Comparison of ENCODE assay signal across 8 cellular contexts in genomic region chr2:218962859-218963492, GRCh38. TPM values are rescaled to one million over a fixed set of nuclear protein-coding genes. Genes with fewer than 3 reads are reported as not detected.
DNase-seq lines count a peak whose midpoint lies in the region; ATAC-seq and TF ChIP-seq lines count a peak whose summit lies in the region.

No MANE protein-coding gene starts in this region.

- H3K36me3 ChIP-seq in ES-I3 (ENCODE audit: insufficient read depth, low read length) (no peaks in the 10 kb centered on the region), mesodermal cell (ENCODE audit: control insufficient read depth, insufficient read depth, low read length) (no peaks in the 10 kb centered on the region)

- DNase-seq in NCI-H2081 treated with DMSO at 0.1 percent for 48 hours (lab: John Stamatoyannopoulos, UW), result peak; percentile 91
- peak; percentile 90 for DNase-seq in activated CD4-positive, alpha-beta T cell treated with anti-CD3 and anti-CD28 coated beads, Interleukin-2, amount 10 ng/mL, durations not matched to agents 24 days and 14 days
- peak; percentile 84 for DNase-seq in endothelial cell (ENCODE audit: low spot score)
- DNase-seq in substantia nigra (lab: John Stamatoyannopoulos, UW), result peak in 34 of 49 donors; percentile 1 to 94 (median 42)

- peak overlapping the region; percentile 89; the same call in 1 of the 2 replicates for H3K9ac ChIP-seq in ES-I3 (ENCODE audit: low read depth, low read length)

- intact Hi-C loops in activated CD4-positive, alpha-beta T cell treated with anti-CD3 and anti-CD28 coated beads, Interleukin-2, amount 10 ng/mL, durations not matched to agents 24 days and 14 days (cut with micrococcal nuclease), result loop anchor here (5.0 kb wide), 2 partner anchors 34 to 94 kb away; no protein-coding TSS in a partner anchor

- 0 to 1% methylated on average over 32 to 35 of the region's 42 CpGs for WGBS in mesodermal cell (ENCODE audit: insufficient coverage in 2 of 2), 2 experiments

- H3K27ac Mint-ChIP-seq in activated CD4-positive, alpha-beta T cell treated with anti-CD3 and anti-CD28 coated beads, Interleukin-2, amount 10 ng/mL, durations not matched to agents 24 days and 14 days, result no peak overlapping the region
- peak overlapping the region; percentile 75 for H3K27ac Mint-ChIP-seq in endothelial cell (ENCODE audit: unreplicated experiment)

- H3K4me1 Mint-ChIP-seq in activated CD4-positive, alpha-beta T cell treated with anti-CD3 and anti-CD28 coated beads, Interleukin-2, amount 10 ng/mL, durations not matched to agents 24 days and 14 days, result peaks cover 8% of the 10 kb centered on the region
- H3K4me1 Mint-ChIP-seq in endothelial cell (ENCODE audit: unreplicated experiment), result peaks cover 13% of the 10 kb centered on the region

- H3K27ac ChIP-seq in mesodermal cell (ENCODE audit: low read depth, low read length, severe bottlenecking) (peak overlapping the region; percentile 75), substantia nigra (ENCODE audit: low read depth, low read length, poor library complexity, severe bottlenecking) (no peak overlapping the region)

- peaks cover 7% of the 10 kb centered on the region for H3K9me3 Mint-ChIP-seq in activated CD4-positive, alpha-beta T cell treated with anti-CD3 and anti-CD28 coated beads, Interleukin-2, amount 10 ng/mL, durations not matched to agents 24 days and 14 days
- no peaks in the 10 kb centered on the region for H3K9me3 Mint-ChIP-seq in endothelial cell (ENCODE audit: unreplicated experiment)

- no peak for TF ChIP-seq CTCF in endothelial cell (IDR thresholded peaks at IDR 0.05; ENCODE audit: unreplicated experiment)

- peak overlapping the region; percentile 43 for H3K4me3 ChIP-seq in mesodermal cell (ENCODE audit: extremely low read depth, insufficient read depth, low read length, poor library complexity, severe bottlenecking)

- peaks cover 4% of the 10 kb centered on the region for H3K36me3 Mint-ChIP-seq in activated CD4-positive, alpha-beta T cell treated with anti-CD3 and anti-CD28 coated beads, Interleukin-2, amount 10 ng/mL, durations not matched to agents 24 days and 14 days (ENCODE audit: low read depth)
- H3K36me3 Mint-ChIP-seq in endothelial cell (ENCODE audit: low read depth, unreplicated experiment), result peaks cover 5% of the 10 kb centered on the region

- ATAC-seq in HG02973 (IDR thresholded peaks at IDR 0.05; ENCODE audit: unreplicated experiment) (no peak), HG02870 (IDR thresholded peaks at IDR 0.05; ENCODE audit: unreplicated experiment) (no peak)

- H3K4me3 Mint-ChIP-seq in activated CD4-positive, alpha-beta T cell treated with anti-CD3 and anti-CD28 coated beads, Interleukin-2, amount 10 ng/mL, durations not matched to agents 24 days and 14 days, result no peak overlapping the region
- no peak overlapping the region for H3K4me3 Mint-ChIP-seq in endothelial cell (ENCODE audit: unreplicated experiment)

- H3K4me1 ChIP-seq in ES-I3 (ENCODE audit: insufficient read depth, low read length) (peaks cover 17% of the 10 kb centered on the region), mesodermal cell (ENCODE audit: control insufficient read depth, insufficient read depth, low read length, poor library complexity, severe bottlenecking) (peaks cover 16% of the 10 kb centered on the region)

- H3K9me3 ChIP-seq in ES-I3 (ENCODE audit: control insufficient read depth, insufficient read depth, low read length) (no peaks in the 10 kb centered on the region), mesodermal cell (ENCODE audit: control insufficient read depth, low read length) (no peaks in the 10 kb centered on the region)

- peaks cover 62% of the 10 kb centered on the region for H3K27me3 Mint-ChIP-seq in activated CD4-positive, alpha-beta T cell treated with anti-CD3 and anti-CD28 coated beads, Interleukin-2, amount 10 ng/mL, durations not matched to agents 24 days and 14 days
- H3K27me3 Mint-ChIP-seq in endothelial cell (ENCODE audit: unreplicated experiment), result peaks cover 26% of the 10 kb centered on the region

RNA-seq across cellular contexts. Expression of gene CDK5R2, which starts 3.5 kb away (rescaled TPM):
- total RNA-seq in activated CD4-positive, alpha-beta T cell treated with anti-CD3 and anti-CD28 coated beads, Interleukin-2, amount 10 ng/mL, durations not matched to agents 24 days and 14 days, result not detected in 2 replicates
- total RNA-seq in endothelial cell (ENCODE audit: unreplicated experiment), result 0.13 TPM
- 0.74 TPM for polyA plus RNA-seq in mesodermal cell (2013, experiment 1 of 2)
- polyA plus RNA-seq in mesodermal cell (2013, experiment 2 of 2), result 0.40 TPM

RNA-seq across cellular contexts. Expression of gene FEV, which starts 22.0 kb away (rescaled TPM):
- total RNA-seq in activated CD4-positive, alpha-beta T cell treated with anti-CD3 and anti-CD28 coated beads, Interleukin-2, amount 10 ng/mL, durations not matched to agents 24 days and 14 days, result not detected in 2 replicates
- total RNA-seq in endothelial cell (ENCODE audit: unreplicated experiment), result 0.56 TPM
- polyA plus RNA-seq in mesodermal cell (2013, experiment 1 of 2), result 4.6 TPM
- 3.2 TPM for polyA plus RNA-seq in mesodermal cell (2013, experiment 2 of 2)

RNA-seq across cellular contexts. Expression of gene CRYBA2, which starts 30.2 kb away (rescaled TPM):
- total RNA-seq in activated CD4-positive, alpha-beta T cell treated with anti-CD3 and anti-CD28 coated beads, Interleukin-2, amount 10 ng/mL, durations not matched to agents 24 days and 14 days, result not detected in 2 replicates
- total RNA-seq in endothelial cell (ENCODE audit: unreplicated experiment), result not detected
- polyA plus RNA-seq in mesodermal cell (2013, experiment 1 of 2), result 3.2 TPM
- polyA plus RNA-seq in mesodermal cell (2013, experiment 2 of 2), result 2.6 TPM
